In genomic region chr7:75878312-75878768, GRCh38 we compare ENCODE assay signal across 8 cellular contexts. TPM values are rescaled to one million over a fixed set of nuclear protein-coding genes. Genes with fewer than 3 reads are reported as not detected.
DNase-seq lines count a peak whose midpoint lies in the region; ATAC-seq and TF ChIP-seq lines count a peak whose summit lies in the region.

No MANE protein-coding gene starts in this region.

- ATAC-seq in GM18909 (IDR thresholded peaks at IDR 0.05; ENCODE audit: poor library complexity, unreplicated experiment) (peak; percentile 41), HG02938 (IDR thresholded peaks at IDR 0.05; ENCODE audit: unreplicated experiment) (peak; percentile 30), HG03469 (IDR thresholded peaks at IDR 0.05; ENCODE audit: unreplicated experiment) (no peak)
- peak; percentile 61 to 66 for ATAC-seq in stimulated activated naive B cell treated with anti-CD40 and anti-IgM and Interleukin-4, amounts not matched to agents 10 μg/mL and 1 μg/mL and 100 μg/mL, for 72 hours (replicated peaks)

- peak overlapping the region; percentile 91 to 95 for H3K4me3 Mint-ChIP-seq in stimulated activated naive B cell treated with anti-CD40 and anti-IgM and Interleukin-4, amounts not matched to agents 10 μg/mL and 1 μg/mL and 100 μg/mL, for 72 hours

- peaks cover 0 to 23% of the 10 kb centered on the region in 2 donors for H3K4me1 ChIP-seq in right atrium auricular region

- DNase-seq in WERI-Rb-1 = no peak
- DNase-seq in right atrium auricular region (ENCODE audit: low spot score) = no peak
- DNase-seq in stimulated activated naive B cell treated with anti-CD40 and anti-IgM and Interleukin-4, amounts not matched to agents 10 μg/mL and 1 μg/mL and 100 μg/mL, for 72 hours = no peak
- no peak for DNase-seq in DMS153 treated with DMSO at 0.1 percent for 48 hours (lab: John Stamatoyannopoulos, UW; ENCODE audit: unreplicated experiment)
- no peak for DNase-seq in NCI-H2227 (lab: John Stamatoyannopoulos, UW; ENCODE audit: unreplicated experiment)

- no peaks in the 10 kb centered on the region for H3K27me3 Mint-ChIP-seq in stimulated activated naive B cell treated with anti-CD40 and anti-IgM and Interleukin-4, amounts not matched to agents 10 μg/mL and 1 μg/mL and 100 μg/mL, for 72 hours

- H3K4me3 ChIP-seq in WERI-Rb-1 (ENCODE audit: low read depth, low read length) (no peak overlapping the region), right atrium auricular region (peak overlapping the region; percentile 85 to 98)

- H3K9me3 ChIP-seq in WERI-Rb-1 (ENCODE audit: severe bottlenecking) = no peaks in the 10 kb centered on the region
- H3K9me3 ChIP-seq in right atrium auricular region = no peaks in the 10 kb centered on the region

- no peak for TF ChIP-seq CTCF in WERI-Rb-1 (IDR thresholded peaks at IDR 0.05; ENCODE audit: low read depth, low read length)
- TF ChIP-seq CTCF in right atrium auricular region (IDR thresholded peaks at IDR 0.05) = no peak

- H3K36me3 Mint-ChIP-seq in stimulated activated naive B cell treated with anti-CD40 and anti-IgM and Interleukin-4, amounts not matched to agents 10 μg/mL and 1 μg/mL and 100 μg/mL, for 72 hours = peaks cover 9 to 18% of the 10 kb centered on the region in 2 donors

- H3K27ac Mint-ChIP-seq in stimulated activated naive B cell treated with anti-CD40 and anti-IgM and Interleukin-4, amounts not matched to agents 10 μg/mL and 1 μg/mL and 100 μg/mL, for 72 hours = peak overlapping the region; percentile 91

- H3K36me3 ChIP-seq in WERI-Rb-1 (peaks cover 38% of the 10 kb centered on the region), right atrium auricular region (peaks cover 25% of the 10 kb centered on the region)

- no peaks in the 10 kb centered on the region for H3K27me3 ChIP-seq in WERI-Rb-1 (ENCODE audit: insufficient read depth, low read depth, severe bottlenecking)
- no peaks in the 10 kb centered on the region for H3K27me3 ChIP-seq in right atrium auricular region

- H3K9me3 Mint-ChIP-seq in stimulated activated naive B cell treated with anti-CD40 and anti-IgM and Interleukin-4, amounts not matched to agents 10 μg/mL and 1 μg/mL and 100 μg/mL, for 72 hours = no peaks in the 10 kb centered on the region

- H3K4me1 Mint-ChIP-seq in stimulated activated naive B cell treated with anti-CD40 and anti-IgM and Interleukin-4, amounts not matched to agents 10 μg/mL and 1 μg/mL and 100 μg/mL, for 72 hours = peaks cover 23 to 30% of the 10 kb centered on the region in 2 donors

- peak overlapping the region; percentile 43 for H3K27ac ChIP-seq in WERI-Rb-1
- H3K27ac ChIP-seq in right atrium auricular region = peak overlapping the region; percentile 86 to 92

RNA-seq across cellular contexts. Expression of gene RHBDD2, which starts 0.5 kb away (rescaled TPM):
- total RNA-seq in right atrium auricular region = 10 to 100 TPM; 43.5 to 60.0 TPM

RNA-seq across cellular contexts. Expression of gene POR, which starts 36.6 kb away (rescaled TPM):
- 10 to 100 TPM; 53.4 to 85.3 TPM for total RNA-seq in right atrium auricular region
